Comparison of ENCODE assay signal across 36 cellular contexts in genomic region chr22:24492391-24492790, GRCh38.
"Had no signal": no experiment of that assay in that cellular context is flagged by ENCODE, and none has a peak within 500 bp of the region (broad histone marks: within the 10 kb centered on the region; RNA-seq: fewer than 3 reads in every experiment).

No MANE protein-coding gene starts in this region.

- H3K9me3 ChIP-seq: adrenal gland, body of pancreas, breast epithelium had no signal

- H3K4me1 ChIP-seq: breast epithelium had no signal

- ATAC-seq: activated CD4-positive, alpha-beta T cell treated with anti-CD3 and anti-CD28 coated beads for 36 hours; activated CD4-positive, CD25-positive, alpha-beta regulatory T cell treated with anti-CD3 and anti-CD28 coated beads, Interleukin-2, amount 50 U/mL, for 24 hours; activated CD8-positive, alpha-beta memory T cell treated with anti-CD3 and anti-CD28 coated beads, Interleukin-2, amount 10 ng/mL, durations not matched to agents 7 days and 5 days; activated CD8-positive, alpha-beta T cell treated with anti-CD3 and anti-CD28 coated beads, Interleukin-2, amount 10 ng/mL, durations not matched to agents 7 days and 5 days; activated naive CD4-positive, alpha-beta T cell treated with anti-CD3 and anti-CD28 coated beads, Interleukin-2, amount 50 U/mL, for 72 hours; activated T-cell treated with anti-CD3 and anti-CD28 coated beads, Interleukin-2, amount 50 U/mL, for 72 hours; activated T-helper 17 cell treated with anti-CD3 and anti-CD28 coated beads, Interleukin-2, amount 50 U/mL, for 72 hours; body of pancreas; WTC11 had no signal

- H3K36me3 ChIP-seq: adrenal gland, brain microvascular endothelial cell, breast epithelium, WERI-Rb-1 had no signal

- H3K27me3 ChIP-seq: brain microvascular endothelial cell had no signal

- H3K27ac ChIP-seq: adrenal gland, body of pancreas, brain microvascular endothelial cell, breast epithelium, WERI-Rb-1 had no signal

- DNase-seq: activated CD4-positive, alpha-beta memory T cell treated with anti-CD3 and anti-CD28 coated beads, Interleukin-2, amount 10 ng/mL, durations not matched to agents 7 days and 5 days; activated CD4-positive, alpha-beta T cell treated with anti-CD3 and anti-CD28 coated beads for 1 hour; activated CD4-positive, alpha-beta T cell treated with anti-CD3 and anti-CD28 coated beads for 36 hours; activated CD4-positive, alpha-beta T cell treated with anti-CD3 and anti-CD28 coated beads for 48 hours; activated CD4-positive, alpha-beta T cell treated with anti-CD3 and anti-CD28 coated beads, Interleukin-2, amount 10 ng/mL, durations not matched to agents 7 days and 5 days; activated CD4-positive, alpha-beta T cell treated with anti-CD3 and anti-CD28 coated beads, Interleukin-2, amount 50 U/mL, for 48 hours; activated CD4-positive, CD25-positive, alpha-beta regulatory T cell; activated CD8-positive, alpha-beta memory T cell treated with anti-CD3 and anti-CD28 coated beads for 24 hours; activated CD8-positive, alpha-beta memory T cell treated with anti-CD3 and anti-CD28 coated beads, Interleukin-2, amount 10 ng/mL, durations not matched to agents 7 days and 5 days; activated CD8-positive, alpha-beta memory T cell treated with anti-CD3 and anti-CD28 coated beads, Interleukin-2, amount 50 U/mL, for 48 hours; activated CD8-positive, alpha-beta T cell treated with anti-CD3 and anti-CD28 coated beads, Interleukin-2, amount 10 ng/mL, durations not matched to agents 7 days and 5 days; activated effector memory CD4-positive, alpha-beta T cell treated with anti-CD3 and anti-CD28 coated beads, Interleukin-2, amount 50 U/mL, for 16 hours; activated gamma-delta T cell treated with Interleukin-2 at 50 U/mL for 16 hours; activated naive CD4-positive, alpha-beta T cell; activated naive CD4-positive, alpha-beta T cell treated with anti-CD3 and anti-CD28 coated beads for 36 hours; activated naive CD4-positive, alpha-beta T cell treated with anti-CD3 and anti-CD28 coated beads, Interleukin-2, amount 50 U/mL, for 16 hours; activated naive CD8-positive, alpha-beta T cell treated with anti-CD3 and anti-CD28 coated beads for 36 hours; activated T-cell treated with anti-CD3 and anti-CD28 coated beads, Interleukin-2, amount 50 U/mL, for 24 hours; activated T-cell treated with anti-CD3 and anti-CD28 coated beads, Interleukin-2, amount 50 U/mL, for 72 hours; adrenal gland; amniotic stem cell; aorta; body of pancreas; brain microvascular endothelial cell; central memory CD4-positive, alpha-beta T cell; SW 1271; T-helper 1 cell; T-helper 2 cell; T-helper 9 cell; WERI-Rb-1 had no signal

- H3K4me3 ChIP-seq: adrenal gland, body of pancreas, breast epithelium had no signal

- FAIRE-seq: astrocyte had no signal
